ENCODE assay signal across 15 cellular contexts in the genomic region with DNA sequence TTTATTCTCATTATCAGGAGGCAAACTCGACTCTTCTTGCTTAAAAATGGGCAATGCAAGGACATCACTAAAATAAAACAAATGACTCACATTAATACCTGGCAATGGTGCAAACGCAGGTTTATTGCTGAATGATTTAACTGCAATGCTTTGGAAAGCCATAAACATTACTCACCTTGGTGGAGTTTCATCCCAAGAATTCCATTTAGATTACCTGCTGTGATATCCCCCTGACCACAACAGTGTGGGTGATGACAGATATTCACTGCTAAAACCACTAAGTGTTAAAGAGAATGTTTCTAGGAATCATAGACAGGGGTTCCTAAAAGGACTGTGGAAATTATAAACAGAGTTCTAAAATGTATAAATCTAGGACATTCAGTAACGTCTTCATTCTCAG. TPM values are rescaled to one million over a fixed set of nuclear protein-coding genes. Genes with fewer than 3 reads are reported as not detected.
DNase-seq lines count a peak whose midpoint lies in the region; ATAC-seq and TF ChIP-seq lines count a peak whose summit lies in the region.
"Had no signal": no experiment of that assay in that cellular context is flagged by ENCODE, and none has a peak within 500 bp of the region (broad histone marks: within the 10 kb centered on the region; RNA-seq: fewer than 3 reads in every experiment).

No MANE protein-coding gene starts in this region.

- ATAC-seq in HG02981 (IDR thresholded peaks at IDR 0.05; ENCODE audit: unreplicated experiment), result no peak
- no peak for ATAC-seq in activated CD4-positive, alpha-beta T cell treated with anti-CD3 and anti-CD28 coated beads for 36 hours

- intact Hi-C loops in activated CD4-positive, alpha-beta T cell treated with anti-CD3 and anti-CD28 coated beads for 36 hours (cut with DNase I, micrococcal nuclease), result no loop called here

- H3K4me3 Mint-ChIP-seq in activated CD4-positive, alpha-beta T cell treated with anti-CD3 and anti-CD28 coated beads for 36 hours, result no peak overlapping the region
- no peak overlapping the region for H3K4me3 Mint-ChIP-seq in glutamatergic neuron (ENCODE audit: unreplicated experiment)
- H3K4me3 Mint-ChIP-seq: dendritic cell treated with granulocyte-macrophage colony-stimulating factor and Interleukin-4, amounts not matched to agents 40 ng/mL and 50 ng/mL, for 4 days had no signal

- H3K36me3 Mint-ChIP-seq in activated CD4-positive, alpha-beta T cell treated with anti-CD3 and anti-CD28 coated beads for 36 hours (ENCODE audit: low read depth), result peaks cover 29% of the 10 kb centered on the region
- no peaks in the 10 kb centered on the region for H3K36me3 Mint-ChIP-seq in glutamatergic neuron (ENCODE audit: unreplicated experiment)

- CTCF ChIA-PET in activated CD4-positive, alpha-beta T cell treated with anti-CD3 and anti-CD28 coated beads for 36 hours (lab: Charles Lee), result no interaction called here

- H3K27ac Mint-ChIP-seq in activated CD4-positive, alpha-beta T cell treated with anti-CD3 and anti-CD28 coated beads for 36 hours, result no peak overlapping the region
- H3K27ac Mint-ChIP-seq in glutamatergic neuron (ENCODE audit: unreplicated experiment), result no peak overlapping the region
- H3K27ac Mint-ChIP-seq: dendritic cell treated with granulocyte-macrophage colony-stimulating factor and Interleukin-4, amounts not matched to agents 40 ng/mL and 50 ng/mL, for 4 days had no signal

- POLR2A ChIA-PET in activated CD4-positive, alpha-beta T cell treated with anti-CD3 and anti-CD28 coated beads for 36 hours (lab: Charles Lee), result interaction anchor here (0.7 kb wide), 1 partner anchor 43 kb away, joined by 3 read pairs; no protein-coding TSS in a partner anchor

- no peaks in the 10 kb centered on the region for H3K9me3 Mint-ChIP-seq in activated CD4-positive, alpha-beta T cell treated with anti-CD3 and anti-CD28 coated beads for 36 hours (ENCODE audit: low read depth)
- no peaks in the 10 kb centered on the region for H3K9me3 Mint-ChIP-seq in glutamatergic neuron (ENCODE audit: unreplicated experiment)
- H3K9me3 Mint-ChIP-seq: dendritic cell treated with granulocyte-macrophage colony-stimulating factor and Interleukin-4, amounts not matched to agents 40 ng/mL and 50 ng/mL, for 4 days had no signal

- no peak for TF ChIP-seq CTCF in glutamatergic neuron (IDR thresholded peaks at IDR 0.05; ENCODE audit: partially characterized antibody, unreplicated experiment)

- peak; percentile 31 for DNase-seq in AG08396 (ENCODE audit: low spot score)
- peak; percentile 30 for DNase-seq in HK-2 (ENCODE audit: unreplicated experiment)
- DNase-seq in SW480 (ENCODE audit: low spot score), result peak; percentile 80
- DNase-seq in islet precursor cell, result peak; percentile 73
- no peak for DNase-seq in DMS79 treated with DMSO at 0.1 percent for 48 hours (lab: John Stamatoyannopoulos, UW)
- DNase-seq in activated CD4-positive, alpha-beta T cell treated with anti-CD3 and anti-CD28 coated beads for 36 hours, result no peak
- no peak for DNase-seq in glutamatergic neuron
- DNase-seq: activated CD4-positive, CD25-positive, alpha-beta regulatory T cell treated with anti-CD3 and anti-CD28 coated beads, Interleukin-2, amount 50 U/mL, for 72 hours; activated T-cell treated with anti-CD3 and anti-CD28 coated beads, Interleukin-2, amount 50 U/mL, for 1 hour; midbrain; NCI-H187; NCI-H69; pancreas had no signal

- no peaks in the 10 kb centered on the region for H3K4me1 Mint-ChIP-seq in activated CD4-positive, alpha-beta T cell treated with anti-CD3 and anti-CD28 coated beads for 36 hours
- H3K4me1 Mint-ChIP-seq in glutamatergic neuron (ENCODE audit: low read depth, unreplicated experiment), result no peaks in the 10 kb centered on the region

- no peaks in the 10 kb centered on the region for H3K27me3 Mint-ChIP-seq in activated CD4-positive, alpha-beta T cell treated with anti-CD3 and anti-CD28 coated beads for 36 hours
- no peaks in the 10 kb centered on the region for H3K27me3 Mint-ChIP-seq in glutamatergic neuron (ENCODE audit: unreplicated experiment)
- H3K27me3 Mint-ChIP-seq: dendritic cell treated with granulocyte-macrophage colony-stimulating factor and Interleukin-4, amounts not matched to agents 40 ng/mL and 50 ng/mL, for 4 days had no signal

RNA-seq across cellular contexts. Expression of a gene that starts 35.3 kb away (rescaled TPM):
- total RNA-seq in activated CD4-positive, alpha-beta T cell treated with anti-CD3 and anti-CD28 coated beads for 36 hours, result 10 to 100 TPM; 12.8 to 13.6 TPM
- 90.6 TPM for total RNA-seq in glutamatergic neuron (ENCODE audit: unreplicated experiment)

RNA-seq across cellular contexts. Expression of a gene that starts 54.2 kb away (rescaled TPM):
- total RNA-seq in activated CD4-positive, alpha-beta T cell treated with anti-CD3 and anti-CD28 coated beads for 36 hours, result 10 to 100 TPM; 39.5 to 47.3 TPM
- 21.7 TPM for total RNA-seq in glutamatergic neuron (ENCODE audit: unreplicated experiment)

Comparison
In these comparisons a context has a peak if more than half of its experiments do, and no peak if none do; other contexts are left out.
1. DNase-seq: peak in AG08396 (single experiment), HK-2 (single experiment), SW480 (single experiment) and islet precursor cell (single experiment); none in DMS79 treated with DMSO at 0.1 percent for 48 hours (single experiment), activated CD4-positive, alpha-beta T cell treated with anti-CD3 and anti-CD28 coated beads for 36 hours (single experiment) and glutamatergic neuron (single experiment).